ENCODE assay signal across 8 cellular contexts in genomic region chr1:46197551-46198025, GRCh38. TPM values are rescaled to one million over a fixed set of nuclear protein-coding genes. Genes with fewer than 3 reads are reported as not detected.
DNase-seq lines count a peak whose midpoint lies in the region; ATAC-seq and TF ChIP-seq lines count a peak whose summit lies in the region.

No MANE protein-coding gene starts in this region.

- TF ChIP-seq POLR2A in right lobe of liver (IDR thresholded peaks at IDR 0.05), result no peak

- H3K9me3 Mint-ChIP-seq in activated T-cell treated with anti-CD3 and anti-CD28 coated beads, Interleukin-2, amount 50 U/mL, for 4 hours, result no peaks in the 10 kb centered on the region

- no peaks in the 10 kb centered on the region for H3K27me3 ChIP-seq in right lobe of liver
- no peaks in the 10 kb centered on the region for H3K27me3 ChIP-seq in upper lobe of right lung

- H3K36me3 Mint-ChIP-seq in activated T-cell treated with anti-CD3 and anti-CD28 coated beads, Interleukin-2, amount 50 U/mL, for 4 hours (ENCODE audit: insufficient read depth), result peaks cover 18% of the 10 kb centered on the region

- peak overlapping the region; percentile 88 for H3K4me3 Mint-ChIP-seq in activated T-cell treated with anti-CD3 and anti-CD28 coated beads, Interleukin-2, amount 50 U/mL, for 4 hours

- in situ Hi-C loops in astrocyte of the cerebellum (cut with HindIII; ENCODE audit: low sequenced_read_pairs), result loop anchor here (5.0 kb wide), 1 partner anchor 75 kb away; no protein-coding TSS in a partner anchor

- H3K36me3 ChIP-seq in right lobe of liver (peaks cover 0 to 20% (median 1%) of the 10 kb centered on the region in 4 donors), upper lobe of right lung (peaks cover 27% of the 10 kb centered on the region)

- TF ChIP-seq CTCF in astrocyte of the cerebellum (IDR thresholded peaks at IDR 0.05; ENCODE audit: low read depth, low read length, missing control alignments) (no peak), right lobe of liver (IDR thresholded peaks at IDR 0.05) (no peak), upper lobe of right lung (IDR thresholded peaks at IDR 0.05) (no peak)

- H3K4me1 ChIP-seq in right lobe of liver (peaks cover 0 to 16% (median 0%) of the 10 kb centered on the region in 4 donors), upper lobe of right lung (peaks cover 6% of the 10 kb centered on the region)

- H3K4me1 Mint-ChIP-seq in activated T-cell treated with anti-CD3 and anti-CD28 coated beads, Interleukin-2, amount 50 U/mL, for 4 hours (ENCODE audit: low read depth), result peaks cover 19% of the 10 kb centered on the region

- H3K9me3 ChIP-seq in right lobe of liver (no peaks in the 10 kb centered on the region), upper lobe of right lung (no peaks in the 10 kb centered on the region)

- no peaks in the 10 kb centered on the region for H3K27me3 Mint-ChIP-seq in activated T-cell treated with anti-CD3 and anti-CD28 coated beads, Interleukin-2, amount 50 U/mL, for 4 hours (ENCODE audit: low read depth)

- H3K27ac ChIP-seq in right lobe of liver (peak overlapping the region in 2 of 3 donors; percentile 37 to 80), upper lobe of right lung (peak overlapping the region; percentile 78)

- H3K4me3 ChIP-seq in astrocyte of the cerebellum (ENCODE audit: low read depth, low read length) (peak overlapping the region; percentile 87), right lobe of liver (peak overlapping the region; percentile 83 to 92 (median 91)), upper lobe of right lung (peak overlapping the region; percentile 84)

- ATAC-seq in activated T-cell treated with anti-CD3 and anti-CD28 coated beads, Interleukin-2, amount 50 U/mL, for 4 hours, result peak; percentile 4 to 14
- ATAC-seq in right lobe of liver, result peak in 1 of 4 donors; percentile 6
- peak; percentile 4 for ATAC-seq in upper lobe of right lung
- no peak for ATAC-seq in GM21825 (IDR thresholded peaks at IDR 0.05; ENCODE audit: unreplicated experiment)
- no peak for ATAC-seq in GM19328 (IDR thresholded peaks at IDR 0.05; ENCODE audit: unreplicated experiment)

- intact Hi-C loops in right lobe of liver (cut with DNase I), result no loop called here
- intact Hi-C loops in upper lobe of right lung (cut with DNase I), result no loop called here

- no peak for DNase-seq in activated T-cell treated with anti-CD3 and anti-CD28 coated beads, Interleukin-2, amount 50 U/mL, for 4 hours
- no peak for DNase-seq in activated T-cell treated with anti-CD3 and anti-CD28 coated beads, Interleukin-2, amount 50 U/mL, for 1 hour
- DNase-seq in astrocyte of the cerebellum (ENCODE audit: low read depth) (no peak), right lobe of liver (no peak), upper lobe of right lung (no peak), NCI-H510A (lab: John Stamatoyannopoulos, UW) (no peak)

- 20% methylated on average over 1 of the region's 9 CpGs for WGBS in right lobe of liver (ENCODE audit: insufficient coverage, low coverage, low lambda C conversion rate, missing lambda C conversion rate)

RNA-seq across cellular contexts. Expression of gene POMGNT1, which starts 0.6 kb away (rescaled TPM):
- total RNA-seq in activated T-cell treated with anti-CD3 and anti-CD28 coated beads, Interleukin-2, amount 50 U/mL, for 4 hours, result 10 to 100 TPM; 60.5 to 73.5 (median 73.0) TPM
- 10 to 100 TPM; 26.9 to 47.4 (median 38.8) TPM for total RNA-seq in right lobe of liver
- total RNA-seq in upper lobe of right lung, result 63.0 TPM

RNA-seq across cellular contexts. Expression of gene LURAP1, which starts 5.5 kb away (rescaled TPM):
- not detected for total RNA-seq in activated T-cell treated with anti-CD3 and anti-CD28 coated beads, Interleukin-2, amount 50 U/mL, for 4 hours
- total RNA-seq in right lobe of liver, result 1 to 10 TPM in 1 of 6 experiments, under 1 TPM in 5; 0.17 to 1.4 (median 0.31) TPM
- total RNA-seq in upper lobe of right lung, result 2.7 TPM

RNA-seq across cellular contexts. Expression of gene P3R3URF, which starts 21.3 kb away (rescaled TPM):
- not detected for total RNA-seq in activated T-cell treated with anti-CD3 and anti-CD28 coated beads, Interleukin-2, amount 50 U/mL, for 4 hours
- total RNA-seq in right lobe of liver (not detected), upper lobe of right lung (not detected)

RNA-seq across cellular contexts. Expression of gene TSPAN1, which starts 22.7 kb away (rescaled TPM):
- total RNA-seq in activated T-cell treated with anti-CD3 and anti-CD28 coated beads, Interleukin-2, amount 50 U/mL, for 4 hours, result under 1 TPM; 0.23 to 0.37 (median 0.24) TPM
- 1 to 10 TPM; 2.6 to 6.3 (median 3.6) TPM for total RNA-seq in right lobe of liver
- 6.9 TPM for total RNA-seq in upper lobe of right lung

RNA-seq across cellular contexts. Expression of gene RAD54L, which starts 50.0 kb away (rescaled TPM):
- total RNA-seq in activated T-cell treated with anti-CD3 and anti-CD28 coated beads, Interleukin-2, amount 50 U/mL, for 4 hours, result 10 to 100 TPM; 24.5 to 32.8 (median 28.6) TPM
- total RNA-seq in right lobe of liver (1 to 10 TPM in 1 of 6 experiments, under 1 TPM in 5; 0.27 to 2.5 (median 0.70) TPM), upper lobe of right lung (1.0 TPM)

Comparison
In these comparisons a context has a peak if more than half of its experiments do, and no peak if none do; other contexts are left out.
1. ATAC-seq: peak in activated T-cell treated with anti-CD3 and anti-CD28 coated beads, Interleukin-2, amount 50 U/mL, for 4 hours (2 of 2) and upper lobe of right lung (single experiment); none in GM21825 (single experiment) and GM19328 (single experiment).
2. Peak in every context shown above with its lines, with median percentiles within 50 percentile points of each other: H3K4me3 ChIP-seq.